8 cellular contexts compared by ENCODE assay signal in the genomic region with DNA sequence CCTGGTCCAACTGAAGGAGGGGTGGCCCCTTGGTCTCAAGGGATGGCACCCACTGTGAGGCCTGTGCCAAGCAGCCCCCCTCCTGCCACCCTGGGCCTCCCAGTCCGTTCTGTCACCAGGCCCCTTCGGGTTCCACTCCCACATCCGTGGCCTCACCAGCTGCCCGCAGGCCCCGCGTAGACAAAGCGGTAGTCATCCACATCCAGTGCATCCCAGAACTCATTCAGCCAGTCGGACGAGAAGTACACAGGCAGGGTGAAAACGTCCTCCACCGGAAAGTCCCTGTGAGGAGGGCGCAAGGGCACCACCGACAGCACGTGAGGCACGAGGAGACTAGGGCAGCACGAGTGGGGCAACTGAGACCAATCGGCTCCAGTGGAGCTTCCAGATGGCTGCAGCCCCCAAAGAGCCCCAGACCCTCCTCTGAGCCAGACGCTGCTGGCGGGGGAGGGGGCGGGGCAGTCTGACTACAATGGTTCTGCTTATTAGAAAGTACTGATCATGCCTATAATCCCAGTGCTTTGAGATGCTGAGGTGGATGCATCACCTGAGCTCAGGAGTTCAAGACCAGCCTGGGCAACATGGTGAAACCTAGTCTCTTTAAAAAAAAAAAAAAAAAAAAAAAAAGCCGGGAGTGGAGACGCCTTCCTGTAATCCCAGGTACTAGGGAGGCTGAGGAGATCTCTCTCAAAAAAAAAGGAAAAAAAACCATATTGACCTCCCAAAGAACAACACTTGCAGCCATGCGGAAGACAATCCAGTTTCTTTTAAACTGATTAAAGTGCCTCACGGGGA. TPM values are rescaled to one million over a fixed set of nuclear protein-coding genes. Genes with fewer than 3 reads are reported as not detected.
A peak's percentile ranks its signal among the peaks of the same experiment; 100 is the strongest.
DNase-seq lines count a peak whose midpoint lies in the region; FAIRE-seq and TF ChIP-seq lines count a peak whose summit lies in the region.

No MANE protein-coding gene starts in this region.

- TF ChIP-seq CTCF in 22Rv1 (IDR thresholded peaks at IDR 0.05) (no peak), cardiac fibroblast (IDR thresholded peaks at IDR 0.05; ENCODE audit: low read depth, low read length) (no peak)

- H3K9ac ChIP-seq in HUES48 (ENCODE audit: low read depth, low read length): peak overlapping the region; percentile 78; the same call in 1 of the 2 replicates

- H3K4me3 ChIP-seq in HUES48 (ENCODE audit: low read depth, low read length) (peak overlapping the region; percentile 72), cardiac fibroblast (replicated peaks in 1 of 2; ENCODE audit: low read depth in 2 of 2, low read length in 2 of 2) (peak overlapping the region; percentile 83 to 92), mesodermal cell (ENCODE audit: extremely low read depth, insufficient read depth, low read length, poor library complexity, severe bottlenecking) (peak overlapping the region; percentile 98), small intestine (ENCODE audit: low read depth in 1 of 2, low read length in 2 of 2) (peak overlapping the region in 1 of 2 donors; percentile 79)

- H3K4me1 ChIP-seq in HUES48 (ENCODE audit: control insufficient read depth, insufficient read depth, low read length) (peaks cover 6% of the 10 kb centered on the region), mesodermal cell (ENCODE audit: control insufficient read depth, insufficient read depth, low read length, poor library complexity, severe bottlenecking) (peaks cover 7% of the 10 kb centered on the region), small intestine (ENCODE audit: control insufficient read depth in 2 of 2, insufficient read depth in 1 of 2, low read depth in 1 of 2, low read length in 1 of 2) (peaks cover 2 to 5% of the 10 kb centered on the region in 2 donors)

- H3K27ac ChIP-seq in 22Rv1 (peak overlapping the region; percentile 82), HUES48 (ENCODE audit: low read depth, low read length) (no peak overlapping the region), mesodermal cell (ENCODE audit: low read depth, low read length, severe bottlenecking) (no peak overlapping the region), small intestine (ENCODE audit: low read depth in 1 of 2, low read length in 1 of 2) (no peak overlapping the region)

- no peak for FAIRE-seq in small intestine (lab: Jason Lieb, UNC)

- peaks cover 30% of the 10 kb centered on the region for H3K36me3 ChIP-seq in HUES48 (ENCODE audit: control insufficient read depth, insufficient read depth, low read length)
- peaks cover 39% of the 10 kb centered on the region for H3K36me3 ChIP-seq in mesodermal cell (ENCODE audit: control insufficient read depth, insufficient read depth, low read length)
- H3K36me3 ChIP-seq in small intestine (ENCODE audit: control insufficient read depth in 2 of 2, insufficient read depth in 2 of 2, low read length in 2 of 2): no peaks in the 10 kb centered on the region

- no peak for DNase-seq in cardiac fibroblast (ENCODE audit: low read depth in 2 of 2)
- no peak for DNase-seq in small intestine
- DNase-seq in midbrain (lab: John Stamatoyannopoulos, UW): no peak
- DNase-seq in amygdala (lab: John Stamatoyannopoulos, UW): no peak
- DNase-seq in OCI-M2 (lab: John Stamatoyannopoulos, UW; ENCODE audit: unreplicated experiment): no peak

- no peaks in the 10 kb centered on the region for H3K27me3 ChIP-seq in HUES48 (ENCODE audit: control insufficient read depth, insufficient read depth, low read length)
- no peaks in the 10 kb centered on the region for H3K27me3 ChIP-seq in small intestine (ENCODE audit: control insufficient read depth in 2 of 2, insufficient read depth in 2 of 2, low read length in 2 of 2)

- H3K9me3 ChIP-seq in HUES48 (ENCODE audit: control insufficient read depth, insufficient read depth, low read length) (no peaks in the 10 kb centered on the region), mesodermal cell (ENCODE audit: control insufficient read depth, low read length) (no peaks in the 10 kb centered on the region), small intestine (ENCODE audit: control insufficient read depth, low read depth) (no peaks in the 10 kb centered on the region)

- 86 to 90% methylated on average over 16 to 21 of the region's 24 CpGs for WGBS in mesodermal cell (ENCODE audit: insufficient coverage in 2 of 2), 2 experiments
- WGBS in small intestine, 3 donors: 58 to 69% (median 67%) methylated on average over 22 to 24 of the region's 24 CpGs

RNA-seq across cellular contexts. Expression of gene JMJD4, which starts 1.2 kb away (rescaled TPM):
- polyA plus RNA-seq in mesodermal cell (2013, experiment 1 of 2): 12.1 TPM
- 12.1 TPM for polyA plus RNA-seq in mesodermal cell (2013, experiment 2 of 2)
- 10 to 100 TPM in 1 of 3 donors, 1 to 10 TPM in 2; 8.4 to 12.6 (median 9.6) TPM for polyA plus RNA-seq in small intestine

RNA-seq across cellular contexts. Expression of gene SNAP47, which starts 1.3 kb away (rescaled TPM):
- polyA plus RNA-seq in mesodermal cell (2013, experiment 1 of 2): 34.9 TPM
- polyA plus RNA-seq in mesodermal cell (2013, experiment 2 of 2): 30.3 TPM
- polyA plus RNA-seq in small intestine: 10 to 100 TPM in 2 of 3 donors, 1 to 10 TPM in 1; 9.8 to 16.6 (median 14.3) TPM
